Comparison of ENCODE assay signal across 10 cellular contexts in the genomic region with DNA sequence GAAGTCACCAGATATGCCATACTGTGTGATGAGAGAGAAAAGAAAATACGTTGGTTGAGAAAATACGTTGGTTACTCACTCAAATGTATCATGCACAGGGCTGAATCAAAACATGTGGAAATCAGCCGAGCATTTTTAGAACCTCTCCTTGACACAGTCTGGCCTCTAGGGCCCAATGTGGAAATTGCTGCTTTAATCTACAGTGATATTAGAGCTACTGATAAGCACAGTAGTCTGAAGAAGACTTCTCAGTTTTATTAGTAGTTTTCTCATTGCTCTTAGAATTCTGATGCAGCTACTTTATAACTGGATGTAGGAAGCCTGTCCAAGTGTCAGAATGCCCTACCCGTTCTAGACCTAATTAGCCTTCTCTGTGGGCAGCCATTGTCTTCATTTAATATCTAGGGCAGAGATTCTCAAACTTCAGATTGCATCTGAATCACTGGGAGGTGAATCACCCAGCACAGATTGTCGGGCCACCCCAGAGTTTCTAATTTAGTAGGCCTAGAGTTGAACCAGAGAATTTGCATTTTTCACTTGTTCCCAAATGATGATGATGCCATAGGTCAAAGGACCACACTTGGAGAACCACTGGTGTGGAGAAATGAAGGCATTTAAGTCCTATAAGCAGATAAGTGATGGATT.
DNase-seq lines count a peak whose midpoint lies in the region; ATAC-seq, FAIRE-seq and TF ChIP-seq lines count a peak whose summit lies in the region.
"Had no signal": no experiment of that assay in that cellular context is flagged by ENCODE, and none has a peak within 500 bp of the region (broad histone marks: within the 10 kb centered on the region; RNA-seq: fewer than 3 reads in every experiment).

No MANE protein-coding gene starts in this region.

- peak; percentile 52 for FAIRE-seq in GM12878 (lab: Jason Lieb, UNC)

- H3K23me2 ChIP-seq in H9 (ENCODE audit: insufficient read length, low read depth, low read length, poor library complexity, severe bottlenecking): no peaks in the 10 kb centered on the region

- no peak overlapping the region for H3K4me3 Mint-ChIP-seq in H9

- in situ Hi-C loops in GM12878 (cut with MboI): no loop called here

- H3K4me3 ChIP-seq in GM12878: no peak overlapping the region
- H3K4me3 ChIP-seq: transverse colon had no signal

- no peak overlapping the region for H3K4me2 ChIP-seq in H9 (ENCODE audit: insufficient read depth, insufficient read length, low read length)
- no peak overlapping the region for H3K4me2 ChIP-seq in GM12878 (ENCODE audit: control insufficient read depth, insufficient read depth)

- H3K4me1 Mint-ChIP-seq in H9: peaks cover 18% of the 10 kb centered on the region in 2 experiments

- no peak overlapping the region for H3K14ac ChIP-seq in H9 (ENCODE audit: insufficient read depth, low read length)

- H4K91ac ChIP-seq in H9 (ENCODE audit: insufficient read length, low read depth, low read length): no peak overlapping the region

- RAD21 ChIA-PET in GM12878 (lab: Charles Lee; ENCODE audit: unreplicated experiment): no interaction called here

- H3K9me3 ChIP-seq in H9 (ENCODE audit: control insufficient read depth, low read depth, low read length) (no peaks in the 10 kb centered on the region), GM12878 (replicated peaks; ENCODE audit: control insufficient read depth, insufficient read depth, low read length) (no peaks in the 10 kb centered on the region)
- H3K9me3 ChIP-seq: transverse colon had no signal

- TF ChIP-seq CTCF in H9 (conservative IDR thresholded peaks at IDR 0.05) (peak; percentile 14; the same call in 1 of the 3 replicates), GM12878 (IDR thresholded peaks at IDR 0.05 in 2 of 3, conservative IDR thresholded peaks at IDR 0.05 in 1 of 3; ENCODE audit: control insufficient read depth in 2 of 3, extremely low read depth in 1 of 3, insufficient read depth in 1 of 3, low read depth in 3 of 3, low read length in 3 of 3) (no peak), omental fat pad (IDR thresholded peaks at IDR 0.05) (no peak)

- DNase-seq in NCI-H82 (lab: John Stamatoyannopoulos, UW) (peak; percentile 17), NCI-H82 treated with DMSO at 0.1 percent for 48 hours (lab: John Stamatoyannopoulos, UW; ENCODE audit: unreplicated experiment) (no peak), H9 (no peak), GM12878 (ENCODE audit: low read depth, low spot score) (peak; percentile 17), omental fat pad (ENCODE audit: low spot score) (no peak), NCI-H2196 treated with DMSO at 0.1 percent for 48 hours (lab: John Stamatoyannopoulos, UW; ENCODE audit: unreplicated experiment) (no peak)
- no peak for DNase-seq in stimulated activated CD8-positive, alpha-beta memory T cell treated with anti-CD3 and anti-CD28 coated beads, Interleukin-4, amount 100 ng/mL, for 48 hours
- no peak for DNase-seq in activated CD4-positive, alpha-beta T cell treated with anti-CD3 and anti-CD28 coated beads for 4 hours
- DNase-seq: activated CD4-positive, alpha-beta T cell treated with anti-CD3 and anti-CD28 coated beads for 1 hour; transverse colon had no signal

- H3K4me1 ChIP-seq in H9 (ENCODE audit: insufficient read depth, low read length): peaks cover 4% of the 10 kb centered on the region
- H3K4me1 ChIP-seq in GM12878 (ENCODE audit: control insufficient read depth, insufficient read depth, low read length): no peaks in the 10 kb centered on the region; the same call in 1 of the 2 replicates

- H3K9ac ChIP-seq in H9 (ENCODE audit: extremely low read depth, insufficient read length, low read length) (no peak overlapping the region), GM12878 (ENCODE audit: control insufficient read depth, insufficient read depth, low read length) (no peak overlapping the region)

- H3K27me3 ChIP-seq in H9 (ENCODE audit: insufficient read depth, low read length) (no peaks in the 10 kb centered on the region), GM12878 (replicated peaks in 1 of 2; ENCODE audit: control insufficient read depth in 2 of 2, insufficient read depth in 2 of 2, low read length in 1 of 2) (no peaks in the 10 kb centered on the region)
- H3K27me3 ChIP-seq: transverse colon had no signal

- H2BK5ac ChIP-seq in H9 (ENCODE audit: insufficient read length, low read length): no peak overlapping the region

- H3K27me3 Mint-ChIP-seq in H9 (ENCODE audit: low read depth): no peaks in the 10 kb centered on the region

- H2AFZ ChIP-seq in H9 (ENCODE audit: low read length): no peak overlapping the region
- H2AFZ ChIP-seq in GM12878 (ENCODE audit: control insufficient read depth, low read depth, low read length): no peak overlapping the region

- BruUV-seq in GM12878 (replicated peaks; lab: Mats Ljungman, UMichigan): no TSS peak

- no peaks in the 10 kb centered on the region for H3K36me3 ChIP-seq in GM12878 (ENCODE audit: control insufficient read depth in 2 of 2, insufficient read depth in 2 of 2, low read length in 1 of 2)
- H3K36me3 ChIP-seq: transverse colon had no signal

- H3K79me1 ChIP-seq in H9 (ENCODE audit: insufficient read depth, low read depth, low read length, poor library complexity, severe bottlenecking): no peaks in the 10 kb centered on the region

- H3K4ac ChIP-seq in H9 (ENCODE audit: low read depth, low read length): no peak overlapping the region

- no peak overlapping the region for H2AK5ac ChIP-seq in H9 (ENCODE audit: insufficient read length, low read length)

- no peak for TF ChIP-seq EP300 in GM12878 (IDR thresholded peaks at IDR 0.05; ENCODE audit: borderline replicate concordance in 1 of 2, control insufficient read depth in 1 of 2, low read depth in 2 of 2, low read length in 2 of 2)

- CTCF ChIA-PET in GM12878 (lab: Yijun Ruan, JAX): interaction anchor here (2.0 kb wide), 1 partner anchor 29 kb away, joined by 9 read pairs; no protein-coding TSS in a partner anchor

- no peaks in the 10 kb centered on the region for H3K36me3 Mint-ChIP-seq in H9 (ENCODE audit: insufficient read depth in 1 of 3, low read depth in 3 of 3)

- intact Hi-C loops in GM12878 (cut with micrococcal nuclease; ENCODE audit: unreplicated experiment): no loop called here

- H3K27ac ChIP-seq in H9 (ENCODE audit: insufficient read length, low read depth, low read length) (no peak overlapping the region), GM12878 (ENCODE audit: control insufficient read depth, insufficient read depth) (no peak overlapping the region)
- H3K27ac ChIP-seq: transverse colon had no signal

- TF ChIP-seq RAD21 in GM12878 (IDR thresholded peaks at IDR 0.05; ENCODE audit: insufficient read depth, low read depth, low read length): no peak

- POLR2A ChIA-PET in GM12878 (lab: Charles Lee): no interaction called here

- no peak overlapping the region for H3K27ac Mint-ChIP-seq in H9

- no peak overlapping the region for H4K8ac ChIP-seq in H9 (replicated peaks; ENCODE audit: insufficient read length, low read depth, low read length)

- no peak overlapping the region for H3T11ph ChIP-seq in H9 (ENCODE audit: low read length)

- no peak overlapping the region for H3K23ac ChIP-seq in H9 (ENCODE audit: insufficient read length, low read depth, low read length)

- no peak overlapping the region for H2BK15ac ChIP-seq in H9 (ENCODE audit: low read depth, low read length)

- no peak overlapping the region for H3K18ac ChIP-seq in H9 (ENCODE audit: insufficient read length, low read depth, low read length)

- H3K79me2 ChIP-seq in H9 (ENCODE audit: insufficient read depth, low read length): no peaks in the 10 kb centered on the region
- no peaks in the 10 kb centered on the region for H3K79me2 ChIP-seq in GM12878 (ENCODE audit: control insufficient read depth, insufficient read depth, low read length)

- no peak overlapping the region for H2BK20ac ChIP-seq in H9 (ENCODE audit: low read depth, low read length, poor library complexity, severe bottlenecking)

- H3K9me3 Mint-ChIP-seq in H9: no peaks in the 10 kb centered on the region

- H2BK120ac ChIP-seq in H9 (ENCODE audit: low read depth, low read length, poor library complexity, severe bottlenecking): no peak overlapping the region

- no peak overlapping the region for H4K5ac ChIP-seq in H9 (ENCODE audit: insufficient read length, low read depth, low read length)

- H2BK12ac ChIP-seq in H9 (ENCODE audit: insufficient read length, low read depth, low read length): no peak overlapping the region

- TF ChIP-seq POLR2A in GM12878 (IDR thresholded peaks at IDR 0.05; ENCODE audit: low read depth, low read length): no peak

- SMC1A ChIA-PET in GM12878 (lab: Charles Lee; ENCODE audit: uncharacterized antibody, unreplicated experiment): interaction anchor here (1.1 to 2.2 kb wide), 2 partner anchors 27 to 223 kb away, joined by 3 to 6 read pairs; no protein-coding TSS in a partner anchor

- H3K56ac ChIP-seq in H9 (ENCODE audit: insufficient read length, low read depth, low read length): no peak overlapping the region

- H4K20me1 ChIP-seq in H9 (ENCODE audit: control insufficient read depth, insufficient read depth, insufficient read length): no peaks in the 10 kb centered on the region
- H4K20me1 ChIP-seq in GM12878 (ENCODE audit: control insufficient read depth, insufficient read depth): no peaks in the 10 kb centered on the region

- ATAC-seq in GM12878 (peak; percentile 65), omental fat pad (ENCODE audit: low FRiP score) (peak; percentile 80)

- no CpG with 5 or more reads among the region's 5 CpGs for WGBS in H9 (ENCODE audit: extremely low coverage, insufficient read length, low lambda C conversion rate)
- 2% methylated on average over 5 of the region's 5 CpGs for WGBS in GM12878 (ENCODE audit: insufficient coverage, insufficient replicate concordance, low lambda C conversion rate, missing lambda C conversion rate)

TF ChIP-seq in GM12878, 131 proteins besides CTCF, POLR2A, EP300 and RAD21 (continues in another document):
- TF ChIP-seq JUND (IDR thresholded peaks at IDR 0.05; ENCODE audit: low read depth, low read length) (no peak), NR2F1 (conservative IDR thresholded peaks at IDR 0.05) (0 out of 2 replicates have a peak, but pooled peaks have one; percentile 18), POU2F2 (IDR thresholded peaks at IDR 0.05; ENCODE audit: borderline replicate concordance, low read depth, low read length) (0 out of 3 replicates have a peak, but pooled peaks have one; percentile 27), BHLHE40 (IDR thresholded peaks at IDR 0.05; ENCODE audit: borderline replicate concordance in 1 of 2, low read depth in 2 of 2, low read length in 1 of 2) (no peak), MXI1 (IDR thresholded peaks at IDR 0.05; ENCODE audit: low read depth, low read length) (no peak), NFIC (IDR thresholded peaks at IDR 0.05; ENCODE audit: low read depth, low read length) (no peak), SREBF1 (IDR thresholded peaks at IDR 0.05; ENCODE audit: low read length) (no peak), TCF12 (IDR thresholded peaks at IDR 0.05; ENCODE audit: low read depth, low read length) (no peak)
- TF ChIP-seq, protein P1, sequence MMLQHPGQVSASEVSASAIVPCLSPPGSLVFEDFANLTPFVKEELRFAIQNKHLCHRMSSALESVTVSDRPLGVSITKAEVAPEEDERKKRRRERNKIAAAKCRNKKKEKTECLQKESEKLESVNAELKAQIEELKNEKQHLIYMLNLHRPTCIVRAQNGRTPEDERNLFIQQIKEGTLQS (IDR thresholded peaks at IDR 0.05; ENCODE audit: borderline replicate concordance, extremely low read depth, low read depth, low read length): no peak

Comparison
In these comparisons a context has a peak if more than half of its experiments do, and no peak if none do; other contexts are left out.
1. DNase-seq: peak in NCI-H82 (single experiment) and GM12878 (single experiment); none in NCI-H82 treated with DMSO at 0.1 percent for 48 hours (single experiment), H9 (single experiment), omental fat pad (single experiment), stimulated activated CD8-positive, alpha-beta memory T cell treated with anti-CD3 and anti-CD28 coated beads, Interleukin-4, amount 100 ng/mL, for 48 hours (single experiment), NCI-H2196 treated with DMSO at 0.1 percent for 48 hours (single experiment) and activated CD4-positive, alpha-beta T cell treated with anti-CD3 and anti-CD28 coated beads for 4 hours (0 of 2).